22 cellular contexts compared by ENCODE assay signal in genomic region chr5:133116601-133117000, GRCh38.
DNase-seq lines count a peak whose midpoint lies in the region; ATAC-seq and TF ChIP-seq lines count a peak whose summit lies in the region.
"Had no signal": no experiment of that assay in that cellular context is flagged by ENCODE, and none has a peak within 500 bp of the region (broad histone marks: within the 10 kb centered on the region; RNA-seq: fewer than 3 reads in every experiment).

No MANE protein-coding gene starts in this region.

- intact Hi-C loops in psoas muscle (cut with DNase I) = loop anchor here (10.0 kb wide), 3 partner anchors 138 to 498 kb away; partner anchors contain the start of gene FSTL4 (in 1 of the 2)

- H3K27me3 ChIP-seq in GM23338 (ENCODE audit: insufficient read depth) = no peaks in the 10 kb centered on the region
- H3K27me3 ChIP-seq in psoas muscle (ENCODE audit: insufficient read depth in 3 of 3, low read length in 2 of 3) = no peaks in the 10 kb centered on the region
- H3K27me3 ChIP-seq in MG63 = no peaks in the 10 kb centered on the region
- H3K27me3 ChIP-seq: Peyer's patch, SJCRH30 had no signal

- 61 to 89% (median 66%) methylated on average over 2 of the region's 2 CpGs for WGBS in psoas muscle, 3 donors

- H3K9me2 ChIP-seq in GM23338 (ENCODE audit: insufficient read depth) = no peaks in the 10 kb centered on the region

- H3K9me3 ChIP-seq in psoas muscle (no peaks in the 10 kb centered on the region), MG63 (no peaks in the 10 kb centered on the region)
- H3K9me3 ChIP-seq: A549, Peyer's patch, SJCRH30 had no signal

- ATAC-seq in GM23338 (peak; percentile 61), WTC11 (peak; percentile 57), psoas muscle (no peak), HG02970 (IDR thresholded peaks at IDR 0.05; ENCODE audit: low FRiP score, unreplicated experiment) (no peak)
- ATAC-seq: A549, GM12878 had no signal

- H3K4me3 Mint-ChIP-seq in GM23338 = no peak overlapping the region
- no peak overlapping the region for H3K4me3 Mint-ChIP-seq in WTC11
- H3K4me3 Mint-ChIP-seq: B cell, H9 had no signal

- peaks cover 4% of the 10 kb centered on the region for H3K27me3 Mint-ChIP-seq in GM23338 (ENCODE audit: insufficient read depth, low read depth, poor library complexity)
- H3K27me3 Mint-ChIP-seq in WTC11 (ENCODE audit: low read depth) = no peaks in the 10 kb centered on the region; the same call in 1 of the 2 replicates
- H3K27me3 Mint-ChIP-seq: B cell had no signal

- H3K4me2 ChIP-seq in GM23338 = no peak overlapping the region
- H3K4me2 ChIP-seq: A549 had no signal

- TF ChIP-seq CTCF in GM23338 (conservative IDR thresholded peaks at IDR 0.05; ENCODE audit: low read depth in 2 of 2) (no peak), WTC11 (IDR thresholded peaks at IDR 0.05) (no peak), psoas muscle (IDR thresholded peaks at IDR 0.05) (no peak)

- H3K79me2 ChIP-seq in GM23338 (replicated peaks; ENCODE audit: insufficient read depth) = no peaks in the 10 kb centered on the region

- H3K27ac ChIP-seq in GM23338 (ENCODE audit: low read depth) (no peak overlapping the region), psoas muscle (peak overlapping the region; percentile 52)
- H3K27ac ChIP-seq: A549, Peyer's patch, SJCRH30 had no signal

- DNase-seq in GM23338 (ENCODE audit: low spot score) (no peak), WTC11 (ENCODE audit: low spot score) (no peak), medulla oblongata (ENCODE audit: extremely low spot score) (peak; percentile 49), psoas muscle (no peak), MG63 (no peak), DMS153 treated with DMSO at 0.1 percent for 48 hours (lab: John Stamatoyannopoulos, UW; ENCODE audit: unreplicated experiment) (no peak)
- no peak for DNase-seq in stimulated activated naive CD4-positive, alpha-beta T cell treated with Interleukin-2 at 50 U/mL for 16 hours (lab: John Stamatoyannopoulos, UW)
- DNase-seq: DND-41; H9; KG1; NCI-H1105 treated with DMSO at 0.1 percent for 48 hours; NCI-H2029 treated with DMSO at 0.1 percent for 48 hours; NCI-H226; NCI-H510A treated with DMSO at 0.1 percent for 48 hours; NCI-H748 treated with DMSO at 0.1 percent for 48 hours; NK-92 treated with Interleukin-12 subunit alpha and Interleukin-12 subunit beta, amount 100 ng/mL, for 24 hours; SJCRH30 had no signal

- H3K36me3 ChIP-seq in GM23338 (ENCODE audit: insufficient read depth) (no peaks in the 10 kb centered on the region), psoas muscle (ENCODE audit: insufficient read depth in 1 of 2, low read depth in 1 of 2) (no peaks in the 10 kb centered on the region), MG63 (no peaks in the 10 kb centered on the region)
- H3K36me3 ChIP-seq: Peyer's patch, SJCRH30 had no signal

- H4K20me1 ChIP-seq in GM23338 (replicated peaks; ENCODE audit: insufficient read depth) = no peaks in the 10 kb centered on the region

- no peak overlapping the region for H3K4me3 ChIP-seq in GM23338
- H3K4me3 ChIP-seq in psoas muscle = no peak overlapping the region
- no peak overlapping the region for H3K4me3 ChIP-seq in MG63
- H3K4me3 ChIP-seq: A549, GM12878, Peyer's patch, SJCRH30 had no signal

- H3K36me3 Mint-ChIP-seq in GM23338 (ENCODE audit: low read depth) (no peaks in the 10 kb centered on the region), WTC11 (no peaks in the 10 kb centered on the region)

- no peaks in the 10 kb centered on the region for H3F3A ChIP-seq in GM23338 (replicated peaks; ENCODE audit: low read depth)

- H3K4me1 Mint-ChIP-seq in GM23338 (no peaks in the 10 kb centered on the region; the same call in 1 of the 3 replicates), WTC11 (no peaks in the 10 kb centered on the region)

- H3K4me1 ChIP-seq in GM23338 (ENCODE audit: insufficient read depth) = no peaks in the 10 kb centered on the region
- peaks cover 62% of the 10 kb centered on the region for H3K4me1 ChIP-seq in psoas muscle
- H3K4me1 ChIP-seq: A549, Peyer's patch had no signal

- POLR2A ChIA-PET in WTC11 (lab: Charles Lee) = no interaction called here

- no peak overlapping the region for H3K27ac Mint-ChIP-seq in GM23338
- H3K27ac Mint-ChIP-seq in WTC11 = no peak overlapping the region
- H3K27ac Mint-ChIP-seq: B cell, H9 had no signal

- peak overlapping the region; percentile 63; the same call in 1 of the 2 replicates for H2AFZ ChIP-seq in GM23338

- CTCF ChIA-PET in WTC11 (lab: Charles Lee) = interaction anchor here (7.3 kb wide), 1 partner anchor 130 kb away, joined by 68 read pairs; no protein-coding TSS in a partner anchor

- H3K9me3 Mint-ChIP-seq in GM23338 (no peaks in the 10 kb centered on the region), WTC11 (no peaks in the 10 kb centered on the region)
- H3K9me3 Mint-ChIP-seq: H9 had no signal

TF ChIP-seq in GM23338, 12 proteins besides CTCF, POLR2A, EP300 and RAD21 (continues in another document):
- TF ChIP-seq, protein P1, sequence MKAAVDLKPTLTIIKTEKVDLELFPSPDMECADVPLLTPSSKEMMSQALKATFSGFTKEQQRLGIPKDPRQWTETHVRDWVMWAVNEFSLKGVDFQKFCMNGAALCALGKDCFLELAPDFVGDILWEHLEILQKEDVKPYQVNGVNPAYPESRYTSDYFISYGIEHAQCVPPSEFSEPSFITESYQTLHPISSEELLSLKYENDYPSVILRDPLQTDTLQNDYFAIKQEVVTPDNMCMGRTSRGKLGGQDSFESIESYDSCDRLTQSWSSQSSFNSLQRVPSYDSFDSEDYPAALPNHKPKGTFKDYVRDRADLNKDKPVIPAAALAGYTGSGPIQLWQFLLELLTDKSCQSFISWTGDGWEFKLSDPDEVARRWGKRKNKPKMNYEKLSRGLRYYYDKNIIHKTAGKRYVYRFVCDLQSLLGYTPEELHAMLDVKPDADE (IDR thresholded peaks at IDR 0.05) = no peak
- TF ChIP-seq STAT1 (IDR thresholded peaks at IDR 0.05; ENCODE audit: unreplicated experiment) (no peak), ZNF331 (CRISPR knock-in tag; IDR thresholded peaks at IDR 0.05; ENCODE audit: low read depth) (no peak), REST (IDR thresholded peaks at IDR 0.05; ENCODE audit: unreplicated experiment) (no peak)

TF ChIP-seq in WTC11, 78 proteins besides CTCF, POLR2A, EP300 and RAD21:
- TF ChIP-seq SMAD4 (CRISPR knock-in tag; IDR thresholded peaks at IDR 0.05) (no peak), USF1 (CRISPR knock-in tag; IDR thresholded peaks at IDR 0.05) (no peak), RORB (CRISPR knock-in tag; IDR thresholded peaks at IDR 0.05) (no peak)
- TF ChIP-seq, protein P2, sequence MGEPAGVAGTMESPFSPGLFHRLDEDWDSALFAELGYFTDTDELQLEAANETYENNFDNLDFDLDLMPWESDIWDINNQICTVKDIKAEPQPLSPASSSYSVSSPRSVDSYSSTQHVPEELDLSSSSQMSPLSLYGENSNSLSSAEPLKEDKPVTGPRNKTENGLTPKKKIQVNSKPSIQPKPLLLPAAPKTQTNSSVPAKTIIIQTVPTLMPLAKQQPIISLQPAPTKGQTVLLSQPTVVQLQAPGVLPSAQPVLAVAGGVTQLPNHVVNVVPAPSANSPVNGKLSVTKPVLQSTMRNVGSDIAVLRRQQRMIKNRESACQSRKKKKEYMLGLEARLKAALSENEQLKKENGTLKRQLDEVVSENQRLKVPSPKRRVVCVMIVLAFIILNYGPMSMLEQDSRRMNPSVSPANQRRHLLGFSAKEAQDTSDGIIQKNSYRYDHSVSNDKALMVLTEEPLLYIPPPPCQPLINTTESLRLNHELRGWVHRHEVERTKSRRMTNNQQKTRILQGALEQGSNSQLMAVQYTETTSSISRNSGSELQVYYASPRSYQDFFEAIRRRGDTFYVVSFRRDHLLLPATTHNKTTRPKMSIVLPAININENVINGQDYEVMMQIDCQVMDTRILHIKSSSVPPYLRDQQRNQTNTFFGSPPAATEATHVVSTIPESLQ (CRISPR knock-in tag; IDR thresholded peaks at IDR 0.05) = no peak
- TF ChIP-seq, protein P3, sequence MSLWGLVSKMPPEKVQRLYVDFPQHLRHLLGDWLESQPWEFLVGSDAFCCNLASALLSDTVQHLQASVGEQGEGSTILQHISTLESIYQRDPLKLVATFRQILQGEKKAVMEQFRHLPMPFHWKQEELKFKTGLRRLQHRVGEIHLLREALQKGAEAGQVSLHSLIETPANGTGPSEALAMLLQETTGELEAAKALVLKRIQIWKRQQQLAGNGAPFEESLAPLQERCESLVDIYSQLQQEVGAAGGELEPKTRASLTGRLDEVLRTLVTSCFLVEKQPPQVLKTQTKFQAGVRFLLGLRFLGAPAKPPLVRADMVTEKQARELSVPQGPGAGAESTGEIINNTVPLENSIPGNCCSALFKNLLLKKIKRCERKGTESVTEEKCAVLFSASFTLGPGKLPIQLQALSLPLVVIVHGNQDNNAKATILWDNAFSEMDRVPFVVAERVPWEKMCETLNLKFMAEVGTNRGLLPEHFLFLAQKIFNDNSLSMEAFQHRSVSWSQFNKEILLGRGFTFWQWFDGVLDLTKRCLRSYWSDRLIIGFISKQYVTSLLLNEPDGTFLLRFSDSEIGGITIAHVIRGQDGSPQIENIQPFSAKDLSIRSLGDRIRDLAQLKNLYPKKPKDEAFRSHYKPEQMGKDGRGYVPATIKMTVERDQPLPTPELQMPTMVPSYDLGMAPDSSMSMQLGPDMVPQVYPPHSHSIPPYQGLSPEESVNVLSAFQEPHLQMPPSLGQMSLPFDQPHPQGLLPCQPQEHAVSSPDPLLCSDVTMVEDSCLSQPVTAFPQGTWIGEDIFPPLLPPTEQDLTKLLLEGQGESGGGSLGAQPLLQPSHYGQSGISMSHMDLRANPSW (CRISPR knock-in tag; conservative IDR thresholded peaks at IDR 0.05; ENCODE audit: low read depth) = no peak

Comparison
In these comparisons a context has a peak if more than half of its experiments do, and no peak if none do; other contexts are left out.
1. ATAC-seq: peak in GM23338 (single experiment) and WTC11 (single experiment); none in psoas muscle (0 of 4) and HG02970 (single experiment).